29 cellular contexts compared by ENCODE assay signal in genomic region chr4:158299459-158300007, GRCh38.
DNase-seq lines count a peak whose midpoint lies in the region; ATAC-seq and TF ChIP-seq lines count a peak whose summit lies in the region.
"Had no signal": no experiment of that assay in that cellular context is flagged by ENCODE, and none has a peak within 500 bp of the region (broad histone marks: within the 10 kb centered on the region; RNA-seq: fewer than 3 reads in every experiment).

No MANE protein-coding gene starts in this region.

- no peak overlapping the region for H3K27ac ChIP-seq in PC-3 (ENCODE audit: low read length)
- peak overlapping the region; percentile 48 for H3K27ac ChIP-seq in hepatocyte
- H3K27ac ChIP-seq in osteoblast (ENCODE audit: low read depth, low read length): no peak overlapping the region
- no peak overlapping the region for H3K27ac ChIP-seq in upper lobe of right lung
- H3K27ac ChIP-seq: ascending aorta; BLaER1 treated with 17β-estradiol and CSF1 and Interleukin-3, amounts not matched to agents 10 nM and 100 nM; parathyroid adenoma; RWPE1; testis had no signal

- no peak overlapping the region for H3K9ac ChIP-seq in PC-3 (ENCODE audit: low read length)
- H3K9ac ChIP-seq: BLaER1 treated with 17β-estradiol and CSF1 and Interleukin-3, amounts not matched to agents 10 nM and 100 nM; parathyroid adenoma had no signal

- no peak for DNase-seq in PC-3
- peak; percentile 30 for DNase-seq in hepatocyte (ENCODE audit: low spot score)
- DNase-seq in osteoblast (ENCODE audit: insufficient read length, low spot score, missing footprints): no peak
- no peak for DNase-seq in upper lobe of right lung
- no peak for DNase-seq in NOMO-1 (lab: John Stamatoyannopoulos, UW; ENCODE audit: unreplicated experiment in 2 of 2)
- no peak for DNase-seq in stimulated activated naive CD4-positive, alpha-beta T cell (lab: John Stamatoyannopoulos, UW)
- no peak for DNase-seq in head of caudate nucleus
- DNase-seq: activated CD4-positive, alpha-beta T cell treated with anti-CD3 and anti-CD28 coated beads for 48 hours; activated CD8-positive, alpha-beta memory T cell treated with anti-CD3 and anti-CD28 coated beads for 24 hours; activated effector memory CD4-positive, alpha-beta T cell treated with Interleukin-2 at 50 U/mL for 16 hours; activated naive CD8-positive, alpha-beta T cell treated with anti-CD3 and anti-CD28 coated beads, Interleukin-2, amount 10 ng/mL, durations not matched to agents 7 days and 5 days; cortex of kidney; DND-41; KG1; MM.1S; NCI-H1417; NCI-H2029 treated with DMSO at 0.1 percent for 48 hours; NCI-H226; NCI-H748 treated with DMSO at 0.1 percent for 48 hours; nephron progenitor cell; stimulated activated naive CD8-positive, alpha-beta T cell treated with anti-CD3 and anti-CD28 coated beads, Interleukin-15, Interleukin-2, amounts not matched to agents 100 U/mL and 50 U/mL, for 24 hours; T-helper 17 cell; testis had no signal

- no peaks in the 10 kb centered on the region for H3F3A ChIP-seq in PC-3 (ENCODE audit: low read length, unreplicated experiment)

- WGBS in hepatocyte (ENCODE audit: low lambda C conversion rate, missing lambda C conversion rate): 38% methylated on average over 4 of the region's 4 CpGs

- H4K20me1 ChIP-seq in PC-3 (ENCODE audit: low read length): no peaks in the 10 kb centered on the region
- H4K20me1 ChIP-seq in hepatocyte (ENCODE audit: insufficient read depth, poor library complexity, severe bottlenecking): no peaks in the 10 kb centered on the region
- no peaks in the 10 kb centered on the region for H4K20me1 ChIP-seq in osteoblast (ENCODE audit: insufficient read depth, low read length)
- H4K20me1 ChIP-seq: BLaER1 treated with 17β-estradiol and CSF1 and Interleukin-3, amounts not matched to agents 10 nM and 100 nM had no signal

- H3K36me3 ChIP-seq in PC-3 (ENCODE audit: low read depth, low read length) (no peaks in the 10 kb centered on the region), hepatocyte (replicated peaks; ENCODE audit: insufficient read depth, low read depth) (no peaks in the 10 kb centered on the region), osteoblast (ENCODE audit: insufficient read depth, low read length) (no peaks in the 10 kb centered on the region), upper lobe of right lung (no peaks in the 10 kb centered on the region)
- H3K36me3 ChIP-seq: ascending aorta; BLaER1 treated with 17β-estradiol and CSF1 and Interleukin-3, amounts not matched to agents 10 nM and 100 nM had no signal

- H3K4me2 ChIP-seq in PC-3 (ENCODE audit: low read length) (no peak overlapping the region; the same call in 1 of the 2 replicates), hepatocyte (peak overlapping the region; percentile 56), osteoblast (ENCODE audit: insufficient read depth, low read length) (no peak overlapping the region)
- H3K4me2 ChIP-seq: BLaER1 treated with 17β-estradiol and CSF1 and Interleukin-3, amounts not matched to agents 10 nM and 100 nM had no signal

- H3K9me3 ChIP-seq in PC-3 (ENCODE audit: low read length) (no peaks in the 10 kb centered on the region), hepatocyte (ENCODE audit: low read depth) (no peaks in the 10 kb centered on the region), osteoblast (ENCODE audit: low read depth, low read length) (no peaks in the 10 kb centered on the region), upper lobe of right lung (no peaks in the 10 kb centered on the region)
- H3K9me3 ChIP-seq: ascending aorta, testis had no signal

- H3K27me3 ChIP-seq in PC-3 (ENCODE audit: low read length) (no peaks in the 10 kb centered on the region), hepatocyte (no peaks in the 10 kb centered on the region), osteoblast (ENCODE audit: insufficient read depth, low read length) (no peaks in the 10 kb centered on the region), upper lobe of right lung (no peaks in the 10 kb centered on the region)
- H3K27me3 ChIP-seq: ascending aorta; BLaER1 treated with 17β-estradiol and CSF1 and Interleukin-3, amounts not matched to agents 10 nM and 100 nM; testis had no signal

- intact Hi-C loops in PC-3 (cut with micrococcal nuclease) (no loop called here), upper lobe of right lung (cut with DNase I) (no loop called here), head of caudate nucleus (cut with DNase I) (no loop called here)

- H3K4me3 ChIP-seq in PC-3 (ENCODE audit: low read length) (no peak overlapping the region), hepatocyte (no peak overlapping the region), osteoblast (ENCODE audit: insufficient read depth, low read length) (no peak overlapping the region), upper lobe of right lung (no peak overlapping the region)
- H3K4me3 ChIP-seq: ascending aorta; BLaER1 treated with 17β-estradiol and CSF1 and Interleukin-3, amounts not matched to agents 10 nM and 100 nM; testis had no signal

- BruUV-seq in PC-3 (replicated peaks; lab: Mats Ljungman, UMichigan): no TSS peak

- ATAC-seq in GM21786 (IDR thresholded peaks at IDR 0.05; ENCODE audit: unreplicated experiment) (peak; percentile 52), PC-3 (no peak), upper lobe of right lung (no peak)
- ATAC-seq: sciatic nerve; stimulated activated naive CD8-positive, alpha-beta T cell treated with anti-CD3 and anti-CD28 coated beads, Interleukin-15, Interleukin-2, amounts not matched to agents 100 U/mL and 50 U/mL, for 24 hours; T-helper 17 cell had no signal

- no peaks in the 10 kb centered on the region for H3K9me2 ChIP-seq in PC-3 (replicated peaks; ENCODE audit: low read length)
- no peaks in the 10 kb centered on the region for H3K9me2 ChIP-seq in hepatocyte (replicated peaks; ENCODE audit: insufficient read depth)

- POLR2A ChIA-PET in PC-3 (lab: Charles Lee; ENCODE audit: unreplicated experiment): no interaction called here

- H3K79me2 ChIP-seq in PC-3 (ENCODE audit: low read length): no peaks in the 10 kb centered on the region
- no peaks in the 10 kb centered on the region for H3K79me2 ChIP-seq in hepatocyte
- no peaks in the 10 kb centered on the region for H3K79me2 ChIP-seq in osteoblast (ENCODE audit: insufficient read depth, low read length)
- H3K79me2 ChIP-seq: parathyroid adenoma had no signal

- TF ChIP-seq CTCF in PC-3 (conservative IDR thresholded peaks at IDR 0.05; ENCODE audit: low read depth, low read length) (no peak), hepatocyte (IDR thresholded peaks at IDR 0.05; ENCODE audit: poor library complexity) (no peak), osteoblast (IDR thresholded peaks at IDR 0.05; ENCODE audit: extremely low read depth, low read depth, low read length) (no peak), upper lobe of right lung (IDR thresholded peaks at IDR 0.05) (no peak)

- peaks cover 24% of the 10 kb centered on the region for H3K4me1 ChIP-seq in PC-3 (ENCODE audit: insufficient read depth, low read length)
- peaks cover 7% of the 10 kb centered on the region for H3K4me1 ChIP-seq in hepatocyte (ENCODE audit: insufficient read depth)
- H3K4me1 ChIP-seq in osteoblast (ENCODE audit: insufficient read depth, low read length): peaks cover 4% of the 10 kb centered on the region
- no peaks in the 10 kb centered on the region for H3K4me1 ChIP-seq in upper lobe of right lung
- H3K4me1 ChIP-seq: ascending aorta; BLaER1 treated with 17β-estradiol and CSF1 and Interleukin-3, amounts not matched to agents 10 nM and 100 nM; parathyroid adenoma; testis had no signal

- CTCF ChIA-PET in PC-3 (lab: Charles Lee): no interaction called here

- H2AFZ ChIP-seq in PC-3 (ENCODE audit: low read length) (0 out of 2 replicates have a peak overlapping the region, but pooled peaks have one; percentile 30), hepatocyte (peak overlapping the region; percentile 8), osteoblast (ENCODE audit: low read length) (peak overlapping the region; percentile 28)
- H2AFZ ChIP-seq: parathyroid adenoma had no signal
